Comparison of ENCODE assay signal across 1 cellular context in the genomic region with DNA sequence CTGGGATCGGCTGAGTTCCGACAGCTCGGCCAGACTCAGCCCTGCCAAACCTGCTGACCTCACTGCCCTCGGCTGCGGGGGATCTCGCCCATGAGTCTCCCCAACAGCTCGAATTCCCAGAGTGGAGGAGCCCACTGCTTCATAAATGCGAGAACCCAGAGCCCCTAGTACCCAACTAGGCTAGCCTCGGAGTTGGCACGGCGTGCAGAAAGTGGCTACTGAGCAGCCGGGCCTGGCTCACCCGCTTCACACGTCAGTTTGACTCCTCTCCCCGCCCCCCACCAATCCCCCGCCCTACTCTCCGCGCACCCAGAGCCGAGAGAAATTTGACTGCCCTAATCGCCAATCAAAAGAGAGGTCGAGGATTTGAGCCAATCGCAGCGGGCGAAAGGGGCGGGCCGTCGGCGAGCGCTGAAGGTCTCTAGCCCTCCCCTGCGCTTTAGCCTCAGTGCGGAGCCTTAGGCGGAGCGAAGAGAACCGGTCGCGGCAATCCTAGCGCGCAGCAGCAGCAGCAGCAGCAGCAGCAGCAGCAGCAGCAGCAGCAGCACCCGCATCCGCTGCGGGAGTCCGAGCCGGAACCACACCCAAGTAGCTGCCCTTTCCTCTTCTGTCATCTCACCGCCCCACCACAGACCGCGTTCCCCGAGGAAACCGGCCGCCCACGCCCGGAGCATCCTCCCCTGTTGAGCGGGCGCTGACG.
TF ChIP-seq lines count a peak whose summit lies in the region.

A gene (plus strand): TSS at position 448 of the 700 bp plus-strand sequence. CDS start 264 bp downstream, outside the sequence.

TF ChIP-seq in HEK293, 187 proteins besides CTCF, POLR2A, EP300 and RAD21 (continued from another document and continues in another):
- TF ChIP-seq, protein P1, sequence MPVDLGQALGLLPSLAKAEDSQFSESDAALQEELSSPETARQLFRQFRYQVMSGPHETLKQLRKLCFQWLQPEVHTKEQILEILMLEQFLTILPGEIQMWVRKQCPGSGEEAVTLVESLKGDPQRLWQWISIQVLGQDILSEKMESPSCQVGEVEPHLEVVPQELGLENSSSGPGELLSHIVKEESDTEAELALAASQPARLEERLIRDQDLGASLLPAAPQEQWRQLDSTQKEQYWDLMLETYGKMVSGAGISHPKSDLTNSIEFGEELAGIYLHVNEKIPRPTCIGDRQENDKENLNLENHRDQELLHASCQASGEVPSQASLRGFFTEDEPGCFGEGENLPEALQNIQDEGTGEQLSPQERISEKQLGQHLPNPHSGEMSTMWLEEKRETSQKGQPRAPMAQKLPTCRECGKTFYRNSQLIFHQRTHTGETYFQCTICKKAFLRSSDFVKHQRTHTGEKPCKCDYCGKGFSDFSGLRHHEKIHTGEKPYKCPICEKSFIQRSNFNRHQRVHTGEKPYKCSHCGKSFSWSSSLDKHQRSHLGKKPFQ (tag by site-specific recombination; IDR thresholded peaks at IDR 0.05) = no peak
- 0 out of 2 replicates have a peak, but pooled peaks have one; percentile 52 for TF ChIP-seq KLF7 (tag by site-specific recombination; IDR thresholded peaks at IDR 0.05; ENCODE audit: borderline replicate concordance)
- TF ChIP-seq ZNF10 (tag by site-specific recombination; IDR thresholded peaks at IDR 0.05) = 0 out of 2 replicates have a peak, but pooled peaks have one; percentile 28
- TF ChIP-seq ZNF350 (tag by site-specific recombination; IDR thresholded peaks at IDR 0.05) = no peak
- no peak; the same call in 1 of the 2 replicates for TF ChIP-seq ZNF394 (tag by site-specific recombination; IDR thresholded peaks at IDR 0.05; ENCODE audit: borderline replicate concordance)
- TF ChIP-seq, protein P2, sequence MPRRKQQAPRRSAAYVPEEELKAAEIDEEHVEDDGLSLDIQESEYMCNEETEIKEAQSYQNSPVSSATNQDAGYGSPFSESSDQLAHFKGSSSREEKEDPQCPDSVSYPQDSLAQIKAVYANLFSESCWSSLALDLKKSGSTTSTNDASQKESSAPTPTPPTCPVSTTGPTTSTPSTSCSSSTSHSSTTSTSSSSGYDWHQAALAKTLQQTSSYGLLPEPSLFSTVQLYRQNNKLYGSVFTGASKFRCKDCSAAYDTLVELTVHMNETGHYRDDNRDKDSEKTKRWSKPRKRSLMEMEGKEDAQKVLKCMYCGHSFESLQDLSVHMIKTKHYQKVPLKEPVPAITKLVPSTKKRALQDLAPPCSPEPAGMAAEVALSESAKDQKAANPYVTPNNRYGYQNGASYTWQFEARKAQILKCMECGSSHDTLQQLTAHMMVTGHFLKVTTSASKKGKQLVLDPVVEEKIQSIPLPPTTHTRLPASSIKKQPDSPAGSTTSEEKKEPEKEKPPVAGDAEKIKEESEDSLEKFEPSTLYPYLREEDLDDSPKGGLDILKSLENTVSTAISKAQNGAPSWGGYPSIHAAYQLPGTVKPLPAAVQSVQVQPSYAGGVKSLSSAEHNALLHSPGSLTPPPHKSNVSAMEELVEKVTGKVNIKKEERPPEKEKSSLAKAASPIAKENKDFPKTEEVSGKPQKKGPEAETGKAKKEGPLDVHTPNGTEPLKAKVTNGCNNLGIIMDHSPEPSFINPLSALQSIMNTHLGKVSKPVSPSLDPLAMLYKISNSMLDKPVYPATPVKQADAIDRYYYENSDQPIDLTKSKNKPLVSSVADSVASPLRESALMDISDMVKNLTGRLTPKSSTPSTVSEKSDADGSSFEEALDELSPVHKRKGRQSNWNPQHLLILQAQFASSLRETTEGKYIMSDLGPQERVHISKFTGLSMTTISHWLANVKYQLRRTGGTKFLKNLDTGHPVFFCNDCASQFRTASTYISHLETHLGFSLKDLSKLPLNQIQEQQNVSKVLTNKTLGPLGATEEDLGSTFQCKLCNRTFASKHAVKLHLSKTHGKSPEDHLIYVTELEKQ (tag by site-specific recombination; IDR thresholded peaks at IDR 0.05; ENCODE audit: borderline replicate concordance) = no peak
- TF ChIP-seq ZNF544 (tag by site-specific recombination; IDR thresholded peaks at IDR 0.05) = no peak
- TF ChIP-seq, protein P3, sequence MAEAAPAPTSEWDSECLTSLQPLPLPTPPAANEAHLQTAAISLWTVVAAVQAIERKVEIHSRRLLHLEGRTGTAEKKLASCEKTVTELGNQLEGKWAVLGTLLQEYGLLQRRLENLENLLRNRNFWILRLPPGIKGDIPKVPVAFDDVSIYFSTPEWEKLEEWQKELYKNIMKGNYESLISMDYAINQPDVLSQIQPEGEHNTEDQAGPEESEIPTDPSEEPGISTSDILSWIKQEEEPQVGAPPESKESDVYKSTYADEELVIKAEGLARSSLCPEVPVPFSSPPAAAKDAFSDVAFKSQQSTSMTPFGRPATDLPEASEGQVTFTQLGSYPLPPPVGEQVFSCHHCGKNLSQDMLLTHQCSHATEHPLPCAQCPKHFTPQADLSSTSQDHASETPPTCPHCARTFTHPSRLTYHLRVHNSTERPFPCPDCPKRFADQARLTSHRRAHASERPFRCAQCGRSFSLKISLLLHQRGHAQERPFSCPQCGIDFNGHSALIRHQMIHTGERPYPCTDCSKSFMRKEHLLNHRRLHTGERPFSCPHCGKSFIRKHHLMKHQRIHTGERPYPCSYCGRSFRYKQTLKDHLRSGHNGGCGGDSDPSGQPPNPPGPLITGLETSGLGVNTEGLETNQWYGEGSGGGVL (tag by site-specific recombination; IDR thresholded peaks at IDR 0.05) = peak; percentile 76
- TF ChIP-seq SP7 (tag by site-specific recombination; IDR thresholded peaks at IDR 0.05) = peak; percentile 43; the same call in 1 of the 2 replicates
- TF ChIP-seq, protein P4, sequence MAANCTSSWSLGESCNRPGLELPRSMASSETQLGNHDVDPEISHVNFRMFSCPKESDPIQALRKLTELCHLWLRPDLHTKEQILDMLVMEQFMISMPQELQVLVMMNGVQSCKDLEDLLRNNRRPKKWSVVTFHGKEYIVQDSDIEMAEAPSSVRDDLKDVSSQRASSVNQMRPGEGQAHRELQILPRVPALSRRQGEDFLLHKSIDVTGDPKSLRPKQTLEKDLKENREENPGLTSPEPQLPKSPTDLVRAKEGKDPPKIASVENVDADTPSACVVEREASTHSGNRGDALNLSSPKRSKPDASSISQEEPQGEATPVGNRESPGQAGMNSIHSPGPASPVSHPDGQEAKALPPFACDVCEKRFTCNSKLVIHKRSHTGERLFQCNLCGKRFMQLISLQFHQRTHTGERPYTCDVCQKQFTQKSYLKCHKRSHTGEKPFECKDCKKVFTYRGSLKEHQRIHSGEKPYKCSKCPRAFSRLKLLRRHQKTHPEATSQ (tag by site-specific recombination; IDR thresholded peaks at IDR 0.05) = no peak
- no peak for TF ChIP-seq GLI2 (tag by site-specific recombination; IDR thresholded peaks at IDR 0.05; ENCODE audit: borderline replicate concordance, low read depth)
- peak; percentile 30; the same call in 1 of the 2 replicates for TF ChIP-seq SP3 (tag by site-specific recombination; IDR thresholded peaks at IDR 0.05)
- no peak for TF ChIP-seq ZNF221 (tag by site-specific recombination; IDR thresholded peaks at IDR 0.05; ENCODE audit: borderline replicate concordance)
- no peak for TF ChIP-seq ZBTB7A (tag by site-specific recombination; IDR thresholded peaks at IDR 0.05; ENCODE audit: low read depth)
- TF ChIP-seq, protein P5, sequence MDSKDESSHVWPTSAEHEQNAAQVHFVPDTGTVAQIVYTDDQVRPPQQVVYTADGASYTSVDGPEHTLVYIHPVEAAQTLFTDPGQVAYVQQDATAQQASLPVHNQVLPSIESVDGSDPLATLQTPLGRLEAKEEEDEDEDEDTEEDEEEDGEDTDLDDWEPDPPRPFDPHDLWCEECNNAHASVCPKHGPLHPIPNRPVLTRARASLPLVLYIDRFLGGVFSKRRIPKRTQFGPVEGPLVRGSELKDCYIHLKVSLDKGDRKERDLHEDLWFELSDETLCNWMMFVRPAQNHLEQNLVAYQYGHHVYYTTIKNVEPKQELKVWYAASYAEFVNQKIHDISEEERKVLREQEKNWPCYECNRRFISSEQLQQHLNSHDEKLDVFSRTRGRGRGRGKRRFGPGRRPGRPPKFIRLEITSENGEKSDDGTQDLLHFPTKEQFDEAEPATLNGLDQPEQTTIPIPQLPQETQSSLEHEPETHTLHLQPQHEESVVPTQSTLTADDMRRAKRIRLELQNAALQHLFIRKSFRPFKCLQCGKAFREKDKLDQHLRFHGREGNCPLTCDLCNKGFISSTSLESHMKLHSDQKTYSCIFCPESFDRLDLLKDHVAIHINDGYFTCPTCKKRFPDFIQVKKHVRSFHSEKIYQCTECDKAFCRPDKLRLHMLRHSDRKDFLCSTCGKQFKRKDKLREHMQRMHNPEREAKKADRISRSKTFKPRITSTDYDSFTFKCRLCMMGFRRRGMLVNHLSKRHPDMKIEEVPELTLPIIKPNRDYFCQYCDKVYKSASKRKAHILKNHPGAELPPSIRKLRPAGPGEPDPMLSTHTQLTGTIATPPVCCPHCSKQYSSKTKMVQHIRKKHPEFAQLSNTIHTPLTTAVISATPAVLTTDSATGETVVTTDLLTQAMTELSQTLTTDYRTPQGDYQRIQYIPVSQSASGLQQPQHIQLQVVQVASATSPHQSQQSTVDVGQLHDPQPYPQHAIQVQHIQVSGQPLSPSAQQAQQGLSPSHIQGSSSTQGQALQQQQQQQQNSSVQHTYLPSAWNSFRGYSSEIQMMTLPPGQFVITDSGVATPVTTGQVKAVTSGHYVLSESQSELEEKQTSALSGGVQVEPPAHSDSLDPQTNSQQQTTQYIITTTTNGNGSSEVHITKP (tag by site-specific recombination; IDR thresholded peaks at IDR 0.05) = peak; percentile 75
- 0 out of 2 replicates have a peak, but pooled peaks have one; percentile 32 for TF ChIP-seq BCL11A (tag by site-specific recombination; IDR thresholded peaks at IDR 0.05; ENCODE audit: low read depth)
- no peak for TF ChIP-seq ZNF558 (tag by site-specific recombination; IDR thresholded peaks at IDR 0.05)
- TF ChIP-seq, protein P6, sequence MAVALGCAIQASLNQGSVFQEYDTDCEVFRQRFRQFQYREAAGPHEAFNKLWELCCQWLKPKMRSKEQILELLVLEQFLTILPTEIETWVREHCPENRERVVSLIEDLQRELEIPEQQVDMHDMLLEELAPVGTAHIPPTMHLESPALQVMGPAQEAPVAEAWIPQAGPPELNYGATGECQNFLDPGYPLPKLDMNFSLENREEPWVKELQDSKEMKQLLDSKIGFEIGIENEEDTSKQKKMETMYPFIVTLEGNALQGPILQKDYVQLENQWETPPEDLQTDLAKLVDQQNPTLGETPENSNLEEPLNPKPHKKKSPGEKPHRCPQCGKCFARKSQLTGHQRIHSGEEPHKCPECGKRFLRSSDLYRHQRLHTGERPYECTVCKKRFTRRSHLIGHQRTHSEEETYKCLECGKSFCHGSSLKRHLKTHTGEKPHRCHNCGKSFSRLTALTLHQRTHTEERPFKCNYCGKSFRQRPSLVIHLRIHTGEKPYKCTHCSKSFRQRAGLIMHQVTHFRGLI (tag by site-specific recombination; IDR thresholded peaks at IDR 0.05) = no peak
- TF ChIP-seq ZNF654 (tag by site-specific recombination; IDR thresholded peaks at IDR 0.05; ENCODE audit: low read depth) = no peak
- TF ChIP-seq, protein P7, sequence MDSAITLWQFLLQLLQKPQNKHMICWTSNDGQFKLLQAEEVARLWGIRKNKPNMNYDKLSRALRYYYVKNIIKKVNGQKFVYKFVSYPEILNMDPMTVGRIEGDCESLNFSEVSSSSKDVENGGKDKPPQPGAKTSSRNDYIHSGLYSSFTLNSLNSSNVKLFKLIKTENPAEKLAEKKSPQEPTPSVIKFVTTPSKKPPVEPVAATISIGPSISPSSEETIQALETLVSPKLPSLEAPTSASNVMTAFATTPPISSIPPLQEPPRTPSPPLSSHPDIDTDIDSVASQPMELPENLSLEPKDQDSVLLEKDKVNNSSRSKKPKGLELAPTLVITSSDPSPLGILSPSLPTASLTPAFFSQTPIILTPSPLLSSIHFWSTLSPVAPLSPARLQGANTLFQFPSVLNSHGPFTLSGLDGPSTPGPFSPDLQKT (IDR thresholded peaks at IDR 0.05; ENCODE audit: borderline replicate concordance, low read depth, low read length) = no peak
- 0 out of 2 replicates have a peak, but pooled peaks have one; percentile 9 for TF ChIP-seq SCRT2 (tag by site-specific recombination; IDR thresholded peaks at IDR 0.05)
- TF ChIP-seq ZNF600 (tag by site-specific recombination; IDR thresholded peaks at IDR 0.05) = no peak; the same call in 1 of the 2 replicates
- TF ChIP-seq ZNF214 (tag by site-specific recombination; IDR thresholded peaks at IDR 0.05; ENCODE audit: borderline replicate concordance) = no peak
- peak; percentile 74; the same call in 1 of the 2 replicates for TF ChIP-seq GLIS2 (tag by site-specific recombination; IDR thresholded peaks at IDR 0.05)
- TF ChIP-seq ZNF138 (tag by site-specific recombination; IDR thresholded peaks at IDR 0.05; ENCODE audit: borderline replicate concordance) = no peak
- TF ChIP-seq ZBTB21 (tag by site-specific recombination; IDR thresholded peaks at IDR 0.05) = no peak
- TF ChIP-seq ZNF629 (tag by site-specific recombination; IDR thresholded peaks at IDR 0.05) = peak; percentile 47
- no peak for TF ChIP-seq ZNF561 (tag by site-specific recombination; IDR thresholded peaks at IDR 0.05; ENCODE audit: borderline replicate concordance)
- no peak for TF ChIP-seq ZNF423 (tag by site-specific recombination; IDR thresholded peaks at IDR 0.05)
- TF ChIP-seq, protein P8, sequence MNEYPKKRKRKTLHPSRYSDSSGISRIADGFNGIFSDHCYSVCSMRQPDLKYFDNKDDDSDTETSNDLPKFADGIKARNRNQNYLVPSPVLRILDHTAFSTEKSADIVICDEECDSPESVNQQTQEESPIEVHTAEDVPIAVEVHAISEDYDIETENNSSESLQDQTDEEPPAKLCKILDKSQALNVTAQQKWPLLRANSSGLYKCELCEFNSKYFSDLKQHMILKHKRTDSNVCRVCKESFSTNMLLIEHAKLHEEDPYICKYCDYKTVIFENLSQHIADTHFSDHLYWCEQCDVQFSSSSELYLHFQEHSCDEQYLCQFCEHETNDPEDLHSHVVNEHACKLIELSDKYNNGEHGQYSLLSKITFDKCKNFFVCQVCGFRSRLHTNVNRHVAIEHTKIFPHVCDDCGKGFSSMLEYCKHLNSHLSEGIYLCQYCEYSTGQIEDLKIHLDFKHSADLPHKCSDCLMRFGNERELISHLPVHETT (tag by site-specific recombination; IDR thresholded peaks at IDR 0.05) = no peak
- no peak for TF ChIP-seq KLF9 (tag by site-specific recombination; IDR thresholded peaks at IDR 0.05; ENCODE audit: low read depth)
- TF ChIP-seq ZNF169 (tag by site-specific recombination; IDR thresholded peaks at IDR 0.05) = peak; percentile 89
